ENCODE assay signal across 7 cellular contexts in the genomic region with DNA sequence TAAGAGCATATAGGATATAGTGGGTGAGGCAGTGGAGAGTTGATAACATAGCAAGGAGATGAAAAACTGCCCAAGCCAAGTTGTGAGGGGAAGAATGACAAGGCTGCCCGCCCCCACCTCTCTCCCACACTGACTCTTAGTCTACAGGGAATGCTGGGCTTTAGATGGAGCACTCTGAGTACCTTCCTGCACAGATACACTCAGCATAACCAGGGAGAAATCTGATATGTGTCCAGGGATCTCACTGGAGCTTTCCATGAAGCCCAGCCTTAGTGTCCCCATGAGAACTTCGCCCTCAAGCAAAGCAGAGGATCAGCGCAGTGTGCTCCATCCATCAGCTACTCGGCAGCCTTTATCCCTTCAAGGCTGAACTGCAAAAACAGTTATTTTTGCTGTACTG.
"Had no signal": no experiment of that assay in that cellular context is flagged by ENCODE, and none has a peak within 500 bp of the region (broad histone marks: within the 10 kb centered on the region; RNA-seq: fewer than 3 reads in every experiment).

No MANE protein-coding gene starts in this region.

- H3K4me3 Mint-ChIP-seq: GM23338, H9, HFFc6, IgD-negative memory B cell had no signal

- H3K9me3 Mint-ChIP-seq: GM23338, H9, HFFc6 had no signal

- H3K36me3 Mint-ChIP-seq: IgD-negative memory B cell had no signal

- H3K4me1 Mint-ChIP-seq: GM23338, H9 had no signal

- ATAC-seq: GM23338, HepG2 had no signal

- DNase-seq: H9, HCEC 1CT, HFFc6, KBM-7 had no signal

- H3K27me3 Mint-ChIP-seq: IgD-negative memory B cell had no signal

- H3K27ac Mint-ChIP-seq: GM23338, H9, HFFc6 had no signal
